In the genomic region with DNA sequence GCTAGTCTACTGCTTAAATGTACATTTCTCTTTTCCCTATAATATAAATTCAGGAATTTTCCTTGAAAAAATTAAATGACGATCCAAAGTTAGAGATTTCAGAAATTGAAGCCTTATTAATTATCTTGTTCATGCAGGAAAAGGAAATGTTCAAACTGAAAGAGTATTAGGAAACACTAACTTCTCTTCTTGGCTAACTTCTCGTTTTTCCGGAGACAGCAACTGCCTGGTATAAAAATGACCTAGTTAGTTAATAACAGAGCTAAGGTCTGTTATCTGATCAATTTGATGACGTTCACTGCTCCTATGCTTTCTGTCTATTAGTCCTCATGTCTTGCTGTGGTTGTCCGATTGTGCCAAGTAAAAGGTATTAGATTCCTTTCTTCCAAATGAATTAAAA, we compare ENCODE assay signal across 14 cellular contexts.
"Had no signal": no experiment of that assay in that cellular context is flagged by ENCODE, and none has a peak within 500 bp of the region (broad histone marks: within the 10 kb centered on the region; RNA-seq: fewer than 3 reads in every experiment).

No MANE protein-coding gene starts in this region.

- H3K27me3 ChIP-seq: cardiac muscle cell, esophagus muscularis mucosa, sigmoid colon, suprapubic skin had no signal

- H3K9me3 ChIP-seq: esophagus muscularis mucosa, mucosa of descending colon, sigmoid colon, suprapubic skin had no signal

- H3K4me3 ChIP-seq: cardiac muscle cell, esophagus muscularis mucosa, mucosa of descending colon, sigmoid colon, suprapubic skin had no signal

- H3K27ac ChIP-seq: cardiac muscle cell, esophagus muscularis mucosa, sigmoid colon, suprapubic skin had no signal

- ATAC-seq: left colon; mucosa of descending colon; naive thymus-derived CD8-positive, alpha-beta T cell; WTC11 had no signal

- DNase-seq: activated CD4-positive, alpha-beta T cell treated with anti-CD3 and anti-CD28 coated beads for 48 hours; activated naive CD4-positive, alpha-beta T cell treated with Interleukin-2 at 50 U/mL for 16 hours; left colon; mucosa of descending colon; naive thymus-derived CD8-positive, alpha-beta T cell; occipital lobe; sigmoid colon; stimulated activated CD4-positive, alpha-beta T cell treated with anti-CD3 and anti-CD28 coated beads, Interleukin-12 subunit alpha, Interleukin-12 subunit beta, amount 100 ng/mL, for 4 hours; stimulated activated naive CD4-positive, alpha-beta T cell treated with Interleukin-2 at 50 U/mL for 16 hours; T1000 had no signal

- H3K36me3 ChIP-seq: cardiac muscle cell, esophagus muscularis mucosa, sigmoid colon, suprapubic skin had no signal

- H3K4me1 ChIP-seq: esophagus muscularis mucosa, sigmoid colon, suprapubic skin had no signal
